12 cellular contexts compared by ENCODE assay signal in genomic region chr7:149490083-149490482, GRCh38.
"Had no signal": no experiment of that assay in that cellular context is flagged by ENCODE, and none has a peak within 500 bp of the region (broad histone marks: within the 10 kb centered on the region; RNA-seq: fewer than 3 reads in every experiment).

No MANE protein-coding gene starts in this region.

- H3K4me3 Mint-ChIP-seq: activated CD4-positive, alpha-beta memory T cell treated with anti-CD3 and anti-CD28 coated beads, Interleukin-2, amount 10 ng/mL, durations not matched to agents 7 days and 5 days; natural killer cell had no signal

- H3K36me3 ChIP-seq: breast epithelium had no signal

- H3K9me3 ChIP-seq: ascending aorta, breast epithelium, right atrium auricular region, suprapubic skin had no signal

- H3K4me3 ChIP-seq: ascending aorta, breast epithelium, right atrium auricular region, suprapubic skin had no signal

- H3K27me3 Mint-ChIP-seq: activated CD4-positive, alpha-beta memory T cell treated with anti-CD3 and anti-CD28 coated beads, Interleukin-2, amount 10 ng/mL, durations not matched to agents 7 days and 5 days had no signal

- H3K27me3 ChIP-seq: ascending aorta, breast epithelium, right atrium auricular region, suprapubic skin had no signal

- DNase-seq: activated CD4-positive, alpha-beta memory T cell treated with anti-CD3 and anti-CD28 coated beads, Interleukin-2, amount 10 ng/mL, durations not matched to agents 7 days and 5 days; activated CD4-positive, alpha-beta T cell treated with anti-CD3 and anti-CD28 coated beads for 4 hours; hypothalamus; natural killer cell; occipital lobe; stimulated activated CD4-positive, alpha-beta T cell treated with anti-CD3 and anti-CD28 coated beads, Interleukin-4, amount 100 ng/mL, for 1 hour; stimulated activated naive CD8-positive, alpha-beta T cell treated with anti-CD3 and anti-CD28 coated beads, Interleukin-15, Interleukin-2, amounts not matched to agents 100 U/mL and 50 U/mL, for 24 hours; trophoblast cell had no signal

- ATAC-seq: natural killer cell; stimulated activated naive CD8-positive, alpha-beta T cell treated with anti-CD3 and anti-CD28 coated beads, Interleukin-15, Interleukin-2, amounts not matched to agents 100 U/mL and 50 U/mL, for 24 hours had no signal

- H3K4me1 ChIP-seq: breast epithelium had no signal

- H3K27ac Mint-ChIP-seq: activated CD4-positive, alpha-beta memory T cell treated with anti-CD3 and anti-CD28 coated beads, Interleukin-2, amount 10 ng/mL, durations not matched to agents 7 days and 5 days had no signal

- H3K9me3 Mint-ChIP-seq: activated CD4-positive, alpha-beta memory T cell treated with anti-CD3 and anti-CD28 coated beads, Interleukin-2, amount 10 ng/mL, durations not matched to agents 7 days and 5 days; natural killer cell had no signal

- H3K27ac ChIP-seq: ascending aorta, breast epithelium, right atrium auricular region, suprapubic skin had no signal
